11 cellular contexts compared by ENCODE assay signal in the genomic region with DNA sequence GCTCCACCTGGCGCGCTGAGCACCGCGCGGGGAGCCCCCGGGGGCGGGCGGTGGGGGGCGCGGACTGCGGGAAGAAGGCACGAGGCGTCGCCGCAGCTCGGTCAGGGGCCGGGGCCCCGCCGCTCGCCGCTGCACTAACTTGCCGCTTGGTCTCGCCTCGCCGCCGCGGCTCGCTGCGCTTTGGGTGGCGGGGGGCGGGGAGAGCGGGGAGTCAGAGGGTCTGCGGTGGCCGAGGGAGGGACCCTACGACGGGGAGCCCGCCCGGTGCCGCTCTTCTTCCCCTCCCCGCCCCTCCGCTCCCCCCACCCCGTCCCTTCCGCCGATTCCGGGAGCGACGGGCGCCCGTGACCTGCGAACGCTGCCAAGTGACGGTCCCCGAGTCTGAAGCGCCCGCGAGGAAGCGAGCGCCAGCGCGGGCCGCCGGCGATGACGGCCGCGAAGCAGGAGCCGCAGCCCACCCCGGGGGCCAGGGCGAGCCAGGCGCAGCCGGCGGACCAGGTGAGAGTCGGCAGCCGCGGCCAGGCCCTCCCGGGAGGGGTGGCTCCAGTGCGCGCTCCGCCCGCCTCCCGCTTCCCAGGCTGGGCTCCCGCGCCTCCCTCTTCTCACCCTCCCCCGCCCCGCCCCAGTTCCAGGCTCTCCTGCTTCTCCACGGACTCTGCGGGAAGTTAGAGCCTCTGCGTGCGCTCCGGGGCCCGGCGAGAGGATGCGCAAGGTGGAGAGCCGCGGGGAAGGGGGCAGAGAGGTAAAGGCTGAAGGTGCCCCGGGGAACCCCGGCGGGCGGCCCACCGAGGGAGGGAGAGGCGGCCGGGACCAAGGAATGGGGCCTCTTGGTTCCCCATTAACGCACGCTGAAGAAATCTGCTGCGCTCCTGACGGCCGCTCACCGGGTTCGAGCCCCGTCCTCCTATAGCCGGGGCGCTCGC.
DNase-seq lines count a peak whose midpoint lies in the region; ATAC-seq and TF ChIP-seq lines count a peak whose summit lies in the region.
"Had no signal": no experiment of that assay in that cellular context is flagged by ENCODE, and none has a peak within 500 bp of the region (broad histone marks: within the 10 kb centered on the region; RNA-seq: fewer than 3 reads in every experiment).

No MANE protein-coding gene starts in this region.

- no peaks in the 10 kb centered on the region for H3K4me1 ChIP-seq in right lobe of liver

- H3K4me3 Mint-ChIP-seq in type B pancreatic cell = peak overlapping the region; percentile 91
- no peak overlapping the region for H3K4me3 Mint-ChIP-seq in activated CD4-positive, alpha-beta T cell treated with anti-CD3 and anti-CD28 coated beads, Interleukin-2, amount 10 ng/mL, durations not matched to agents 7 days and 5 days

- H3K36me3 Mint-ChIP-seq in type B pancreatic cell = no peaks in the 10 kb centered on the region
- H3K36me3 Mint-ChIP-seq in activated CD4-positive, alpha-beta T cell treated with anti-CD3 and anti-CD28 coated beads, Interleukin-2, amount 10 ng/mL, durations not matched to agents 7 days and 5 days (ENCODE audit: low read depth) = no peaks in the 10 kb centered on the region

- no peaks in the 10 kb centered on the region for H3K36me3 ChIP-seq in right lobe of liver

- 2% methylated on average over 8 of the region's 113 CpGs for WGBS in right lobe of liver (ENCODE audit: insufficient coverage, low coverage, low lambda C conversion rate, missing lambda C conversion rate)

- POLR2A ChIA-PET in activated CD4-positive, alpha-beta T cell treated with anti-CD3 and anti-CD28 coated beads, Interleukin-2, amount 10 ng/mL, durations not matched to agents 7 days and 5 days (lab: Charles Lee) = no interaction called here

- no peaks in the 10 kb centered on the region for H3K9me3 ChIP-seq in right lobe of liver

- intact Hi-C loops in right lobe of liver (cut with DNase I) = no loop called here

- DNase-seq in SKM-1 treated with dmso at 0.1 percent for 144 hours (lab: John Stamatoyannopoulos, UW; ENCODE audit: unreplicated experiment) (peak; percentile 32), SKM-1 (lab: John Stamatoyannopoulos, UW; ENCODE audit: unreplicated experiment) (no peak), astrocyte of the hippocampus (ENCODE audit: low read depth, low spot score) (peak; percentile 34), right lobe of liver (no peak), type B pancreatic cell (ENCODE audit: extremely low spot score, unreplicated experiment) (peak; percentile 69)
- no peak for DNase-seq in activated CD4-positive, alpha-beta T cell treated with anti-CD3 and anti-CD28 coated beads, Interleukin-2, amount 10 ng/mL, durations not matched to agents 7 days and 5 days
- DNase-seq: NCI-H187 treated with DMSO at 0.1 percent for 48 hours; stimulated activated CD4-positive, alpha-beta T cell treated with anti-CD3 and anti-CD28 coated beads, Interleukin-4, amount 100 ng/mL, for 24 hours had no signal

- no peak overlapping the region for H3K27ac ChIP-seq in right lobe of liver
- H3K27ac ChIP-seq: VCaP had no signal

- peak in 3 of 4 donors; percentile 24 to 46 (median 45) for ATAC-seq in right lobe of liver
- no peak for ATAC-seq in GM18517 (IDR thresholded peaks at IDR 0.05; ENCODE audit: unreplicated experiment)
- ATAC-seq in activated CD4-positive, CD25-positive, alpha-beta regulatory T cell treated with anti-CD3 and anti-CD28 coated beads, Interleukin-2, amount 50 U/mL, for 24 hours = no peak

- peaks cover 53% of the 10 kb centered on the region for H3K27me3 Mint-ChIP-seq in type B pancreatic cell
- peaks cover 26% of the 10 kb centered on the region for H3K27me3 Mint-ChIP-seq in activated CD4-positive, alpha-beta T cell treated with anti-CD3 and anti-CD28 coated beads, Interleukin-2, amount 10 ng/mL, durations not matched to agents 7 days and 5 days

- H3K4me1 Mint-ChIP-seq in type B pancreatic cell (ENCODE audit: unreplicated experiment) = peaks cover 11% of the 10 kb centered on the region
- peaks cover 5% of the 10 kb centered on the region for H3K4me1 Mint-ChIP-seq in activated CD4-positive, alpha-beta T cell treated with anti-CD3 and anti-CD28 coated beads, Interleukin-2, amount 10 ng/mL, durations not matched to agents 7 days and 5 days

- CTCF ChIA-PET in activated CD4-positive, alpha-beta T cell treated with anti-CD3 and anti-CD28 coated beads, Interleukin-2, amount 10 ng/mL, durations not matched to agents 7 days and 5 days (lab: Charles Lee) = no interaction called here

- peaks cover 0 to 5% of the 10 kb centered on the region in 2 donors for H3K27me3 ChIP-seq in right lobe of liver

- H3K9me3 Mint-ChIP-seq in type B pancreatic cell = no peaks in the 10 kb centered on the region
- H3K9me3 Mint-ChIP-seq in activated CD4-positive, alpha-beta T cell treated with anti-CD3 and anti-CD28 coated beads, Interleukin-2, amount 10 ng/mL, durations not matched to agents 7 days and 5 days = no peaks in the 10 kb centered on the region

- no peak for TF ChIP-seq CTCF in right lobe of liver (IDR thresholded peaks at IDR 0.05)
- TF ChIP-seq CTCF in type B pancreatic cell (conservative IDR thresholded peaks at IDR 0.05) = no peak

- H3K27ac Mint-ChIP-seq in type B pancreatic cell = no peak overlapping the region
- H3K27ac Mint-ChIP-seq in activated CD4-positive, alpha-beta T cell treated with anti-CD3 and anti-CD28 coated beads, Interleukin-2, amount 10 ng/mL, durations not matched to agents 7 days and 5 days = no peak overlapping the region

- peak overlapping the region in 1 of 3 donors; percentile 41 for H3K4me3 ChIP-seq in right lobe of liver

- no peak for TF ChIP-seq POLR2A in right lobe of liver (IDR thresholded peaks at IDR 0.05)

Comparison
In these comparisons a context has a peak if more than half of its experiments do, and no peak if none do; other contexts are left out.
1. DNase-seq: peak in SKM-1 treated with dmso at 0.1 percent for 144 hours (single experiment), astrocyte of the hippocampus (single experiment) and type B pancreatic cell (single experiment); none in SKM-1 (single experiment), right lobe of liver (0 of 3) and activated CD4-positive, alpha-beta T cell treated with anti-CD3 and anti-CD28 coated beads, Interleukin-2, amount 10 ng/mL, durations not matched to agents 7 days and 5 days (single experiment).
2. ATAC-seq: peak in right lobe of liver (3 of 4); none in GM18517 (single experiment) and activated CD4-positive, CD25-positive, alpha-beta regulatory T cell treated with anti-CD3 and anti-CD28 coated beads, Interleukin-2, amount 50 U/mL, for 24 hours (0 of 2).